In genomic region chr11:67564230-67564629, GRCh38 we compare ENCODE assay signal across 2 cellular contexts.
TF ChIP-seq lines count a peak whose summit lies in the region.

No MANE protein-coding gene starts in this region.

TF ChIP-seq in A549, 52 proteins besides CTCF, POLR2A, EP300 and RAD21:
- TF ChIP-seq SMC3 (IDR thresholded peaks at IDR 0.05) (no peak), ZNF302 (CRISPR knock-in tag; IDR thresholded peaks at IDR 0.05) (0 out of 2 replicates have a peak, but pooled peaks have one; percentile 42)

TF ChIP-seq in IMR-90, 13 proteins besides CTCF, POLR2A, EP300 and RAD21:
- TF ChIP-seq CHD1 (IDR thresholded peaks at IDR 0.05; ENCODE audit: low read depth, low read length) (no peak), NFE2L2 (IDR thresholded peaks at IDR 0.05; ENCODE audit: low read depth, low read length) (no peak), SMC3 (IDR thresholded peaks at IDR 0.05; ENCODE audit: low read depth, low read length) (no peak), USF2 (IDR thresholded peaks at IDR 0.05; ENCODE audit: low read depth, low read length) (no peak), CEBPB (IDR thresholded peaks at IDR 0.05; ENCODE audit: low read depth, low read length) (no peak)
